In genomic region chr7:117349545-117349944, GRCh38 we compare ENCODE assay signal across 23 cellular contexts. TPM values are rescaled to one million over a fixed set of nuclear protein-coding genes. Genes with fewer than 3 reads are reported as not detected.
DNase-seq lines count a peak whose midpoint lies in the region; ATAC-seq and TF ChIP-seq lines count a peak whose summit lies in the region.
"Had no signal": no experiment of that assay in that cellular context is flagged by ENCODE, and none has a peak within 500 bp of the region (broad histone marks: within the 10 kb centered on the region; RNA-seq: fewer than 3 reads in every experiment).

No MANE protein-coding gene starts in this region.

- DNase-seq in WTC11 (ENCODE audit: low spot score), result no peak
- DNase-seq in dorsolateral prefrontal cortex, result no peak
- peak; percentile 28 for DNase-seq in midbrain (lab: John Stamatoyannopoulos, UW)
- DNase-seq in DMS79 (lab: John Stamatoyannopoulos, UW), result no peak
- no peak for DNase-seq in DMS153 treated with DMSO at 0.1 percent for 48 hours (lab: John Stamatoyannopoulos, UW; ENCODE audit: unreplicated experiment)
- no peak for DNase-seq in ureter (ENCODE audit: low spot score)
- no peak for DNase-seq in pons (ENCODE audit: low spot score)
- DNase-seq: BE2C, DMS79 treated with DMSO at 0.1 percent for 48 hours, HCEC 1CT, NCI-H1105, NCI-H1694 treated with DMSO at 0.1 percent for 48 hours, NCI-H2081 treated with DMSO at 0.1 percent for 48 hours, NCI-H2171 treated with DMSO at 0.1 percent for 48 hours, NCI-H524 treated with DMSO at 0.1 percent for 48 hours, NCI-H82, Peyer's patch had no signal

- H3K27me3 ChIP-seq in dorsolateral prefrontal cortex, result no peaks in the 10 kb centered on the region
- H3K27me3 ChIP-seq: BE2C, Peyer's patch had no signal

- CTCF ChIA-PET in WTC11 (lab: Charles Lee), result no interaction called here

- no peak for TF ChIP-seq CTCF in WTC11 (IDR thresholded peaks at IDR 0.05)
- no peak for TF ChIP-seq CTCF in dorsolateral prefrontal cortex (IDR thresholded peaks at IDR 0.05 in 54 of 56, conservative IDR thresholded peaks at IDR 0.05 in 2 of 56; ENCODE audit: low read depth in 1 of 56, partially characterized antibody in 56 of 56)

- peak overlapping the region in 58 of 59 donors; percentile 48 to 97 (median 88) for H3K27ac ChIP-seq in dorsolateral prefrontal cortex
- H3K27ac ChIP-seq: KMS-11, Peyer's patch had no signal

- H3K27me3 Mint-ChIP-seq in WTC11 (ENCODE audit: low read depth), result no peaks in the 10 kb centered on the region; the same call in 1 of the 2 replicates

- H3K9me3 Mint-ChIP-seq in WTC11, result no peaks in the 10 kb centered on the region

- H3K4me3 ChIP-seq in dorsolateral prefrontal cortex, result peak overlapping the region in 30 of 59 donors; percentile 1 to 50 (median 24)
- H3K4me3 ChIP-seq: Peyer's patch had no signal

- H3K4me1 Mint-ChIP-seq in WTC11, result no peaks in the 10 kb centered on the region

- H3K36me3 Mint-ChIP-seq in WTC11, result no peaks in the 10 kb centered on the region

- H3K27ac Mint-ChIP-seq in WTC11, result no peak overlapping the region

- peak; percentile 57 for ATAC-seq in WTC11
- ATAC-seq: SK-N-SH treated with all-trans-retinoic acid at 6 μM for 48 hours had no signal

- no peak overlapping the region for H3K4me3 Mint-ChIP-seq in WTC11

- intact Hi-C loops in dorsolateral prefrontal cortex (cut with DNase I), result no loop called here

- POLR2A ChIA-PET in WTC11 (lab: Charles Lee), result no interaction called here

TF ChIP-seq in WTC11, 78 proteins besides CTCF, POLR2A, EP300 and RAD21:
- TF ChIP-seq NFYB (CRISPR knock-in tag; conservative IDR thresholded peaks at IDR 0.05; ENCODE audit: low read depth) (no peak), ESRRA (CRISPR knock-in tag; IDR thresholded peaks at IDR 0.05; ENCODE audit: borderline replicate concordance) (no peak), CREB1 (CRISPR knock-in tag; IDR thresholded peaks at IDR 0.05) (no peak), OVOL2 (CRISPR knock-in tag; IDR thresholded peaks at IDR 0.05; ENCODE audit: borderline replicate concordance) (no peak), E2F1 (CRISPR knock-in tag; IDR thresholded peaks at IDR 0.05) (no peak), TP53 (CRISPR knock-in tag; IDR thresholded peaks at IDR 0.05) (no peak), HMGA2 (CRISPR knock-in tag; IDR thresholded peaks at IDR 0.05) (no peak), TEAD1 (CRISPR knock-in tag; IDR thresholded peaks at IDR 0.05) (no peak), ZMAT4 (CRISPR knock-in tag; IDR thresholded peaks at IDR 0.05) (no peak), GABPB1 (CRISPR knock-in tag; IDR thresholded peaks at IDR 0.05) (no peak), ZNF671 (CRISPR knock-in tag; IDR thresholded peaks at IDR 0.05) (no peak), JUN (CRISPR knock-in tag; IDR thresholded peaks at IDR 0.05) (no peak), AR (CRISPR knock-in tag; IDR thresholded peaks at IDR 0.05) (no peak), FOXP1 (CRISPR knock-in tag; IDR thresholded peaks at IDR 0.05; ENCODE audit: borderline replicate concordance) (no peak), ELF4 (CRISPR knock-in tag; IDR thresholded peaks at IDR 0.05; ENCODE audit: low read depth) (no peak), FOXK1 (CRISPR knock-in tag; IDR thresholded peaks at IDR 0.05) (no peak), ZNF416 (CRISPR knock-in tag; IDR thresholded peaks at IDR 0.05) (no peak)
- TF ChIP-seq, protein P1, sequence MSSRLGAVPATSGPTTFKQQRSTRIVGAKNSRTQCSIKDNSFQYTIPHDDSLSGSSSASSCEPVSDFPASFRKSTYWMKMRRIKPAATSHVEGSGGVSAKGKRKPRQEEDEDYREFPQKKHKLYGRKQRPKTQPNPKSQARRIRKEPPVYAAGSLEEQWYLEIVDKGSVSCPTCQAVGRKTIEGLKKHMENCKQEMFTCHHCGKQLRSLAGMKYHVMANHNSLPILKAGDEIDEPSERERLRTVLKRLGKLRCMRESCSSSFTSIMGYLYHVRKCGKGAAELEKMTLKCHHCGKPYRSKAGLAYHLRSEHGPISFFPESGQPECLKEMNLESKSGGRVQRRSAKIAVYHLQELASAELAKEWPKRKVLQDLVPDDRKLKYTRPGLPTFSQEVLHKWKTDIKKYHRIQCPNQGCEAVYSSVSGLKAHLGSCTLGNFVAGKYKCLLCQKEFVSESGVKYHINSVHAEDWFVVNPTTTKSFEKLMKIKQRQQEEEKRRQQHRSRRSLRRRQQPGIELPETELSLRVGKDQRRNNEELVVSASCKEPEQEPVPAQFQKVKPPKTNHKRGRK (CRISPR knock-in tag; IDR thresholded peaks at IDR 0.05; ENCODE audit: borderline replicate concordance), result no peak
- TF ChIP-seq, protein P2, sequence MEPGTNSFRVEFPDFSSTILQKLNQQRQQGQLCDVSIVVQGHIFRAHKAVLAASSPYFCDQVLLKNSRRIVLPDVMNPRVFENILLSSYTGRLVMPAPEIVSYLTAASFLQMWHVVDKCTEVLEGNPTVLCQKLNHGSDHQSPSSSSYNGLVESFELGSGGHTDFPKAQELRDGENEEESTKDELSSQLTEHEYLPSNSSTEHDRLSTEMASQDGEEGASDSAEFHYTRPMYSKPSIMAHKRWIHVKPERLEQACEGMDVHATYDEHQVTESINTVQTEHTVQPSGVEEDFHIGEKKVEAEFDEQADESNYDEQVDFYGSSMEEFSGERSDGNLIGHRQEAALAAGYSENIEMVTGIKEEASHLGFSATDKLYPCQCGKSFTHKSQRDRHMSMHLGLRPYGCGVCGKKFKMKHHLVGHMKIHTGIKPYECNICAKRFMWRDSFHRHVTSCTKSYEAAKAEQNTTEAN (CRISPR knock-in tag; IDR thresholded peaks at IDR 0.05), result no peak
- TF ChIP-seq, protein P3, sequence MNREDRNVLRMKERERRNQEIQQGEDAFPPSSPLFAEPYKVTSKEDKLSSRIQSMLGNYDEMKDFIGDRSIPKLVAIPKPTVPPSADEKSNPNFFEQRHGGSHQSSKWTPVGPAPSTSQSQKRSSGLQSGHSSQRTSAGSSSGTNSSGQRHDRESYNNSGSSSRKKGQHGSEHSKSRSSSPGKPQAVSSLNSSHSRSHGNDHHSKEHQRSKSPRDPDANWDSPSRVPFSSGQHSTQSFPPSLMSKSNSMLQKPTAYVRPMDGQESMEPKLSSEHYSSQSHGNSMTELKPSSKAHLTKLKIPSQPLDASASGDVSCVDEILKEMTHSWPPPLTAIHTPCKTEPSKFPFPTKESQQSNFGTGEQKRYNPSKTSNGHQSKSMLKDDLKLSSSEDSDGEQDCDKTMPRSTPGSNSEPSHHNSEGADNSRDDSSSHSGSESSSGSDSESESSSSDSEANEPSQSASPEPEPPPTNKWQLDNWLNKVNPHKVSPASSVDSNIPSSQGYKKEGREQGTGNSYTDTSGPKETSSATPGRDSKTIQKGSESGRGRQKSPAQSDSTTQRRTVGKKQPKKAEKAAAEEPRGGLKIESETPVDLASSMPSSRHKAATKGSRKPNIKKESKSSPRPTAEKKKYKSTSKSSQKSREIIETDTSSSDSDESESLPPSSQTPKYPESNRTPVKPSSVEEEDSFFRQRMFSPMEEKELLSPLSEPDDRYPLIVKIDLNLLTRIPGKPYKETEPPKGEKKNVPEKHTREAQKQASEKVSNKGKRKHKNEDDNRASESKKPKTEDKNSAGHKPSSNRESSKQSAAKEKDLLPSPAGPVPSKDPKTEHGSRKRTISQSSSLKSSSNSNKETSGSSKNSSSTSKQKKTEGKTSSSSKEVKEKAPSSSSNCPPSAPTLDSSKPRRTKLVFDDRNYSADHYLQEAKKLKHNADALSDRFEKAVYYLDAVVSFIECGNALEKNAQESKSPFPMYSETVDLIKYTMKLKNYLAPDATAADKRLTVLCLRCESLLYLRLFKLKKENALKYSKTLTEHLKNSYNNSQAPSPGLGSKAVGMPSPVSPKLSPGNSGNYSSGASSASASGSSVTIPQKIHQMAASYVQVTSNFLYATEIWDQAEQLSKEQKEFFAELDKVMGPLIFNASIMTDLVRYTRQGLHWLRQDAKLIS (CRISPR knock-in tag; IDR thresholded peaks at IDR 0.05; ENCODE audit: borderline replicate concordance), result no peak

RNA-seq across cellular contexts. Expression of gene WNT2, which starts 26.7 kb away (rescaled TPM):
- total RNA-seq in WTC11 (2021), result not detected in 3 replicates
- 1 to 10 TPM in 106 of 120 experiments, under 1 TPM in 14; 0.32 to 6.7 (median 1.8) TPM for total RNA-seq in dorsolateral prefrontal cortex
- 2.2 TPM for total RNA-seq in ureter
- total RNA-seq: A673, G401, HT1080, OCI-LY7, Peyer's patch had no signal
